ENCODE assay signal across 18 cellular contexts in the genomic region with DNA sequence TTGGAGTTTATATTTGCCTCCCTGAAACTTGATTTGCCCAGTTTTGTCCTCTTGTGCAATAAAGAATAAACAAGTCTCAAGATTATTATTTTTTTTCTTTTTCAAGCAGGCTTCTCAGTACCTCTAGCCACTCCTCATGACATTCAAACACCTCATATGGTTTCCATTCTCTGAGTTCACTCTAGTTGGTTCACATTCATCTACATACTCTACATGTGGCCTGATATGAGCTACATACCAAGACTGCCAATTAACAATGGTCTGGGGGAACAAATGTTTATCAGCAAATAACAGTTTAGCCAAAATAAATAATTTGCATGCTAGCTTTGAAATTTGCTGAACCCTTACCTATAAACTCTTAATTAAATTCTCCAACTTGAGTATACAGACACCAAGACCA. TPM values are rescaled to one million over a fixed set of nuclear protein-coding genes. Genes with fewer than 3 reads are reported as not detected.
"Had no signal": no experiment of that assay in that cellular context is flagged by ENCODE, and none has a peak within 500 bp of the region (broad histone marks: within the 10 kb centered on the region; RNA-seq: fewer than 3 reads in every experiment).

No MANE protein-coding gene starts in this region.

- H3K4me2 ChIP-seq: neural progenitor cell had no signal

- H3K4me3 ChIP-seq: esophagus muscularis mucosa, left ventricle myocardium inferior, lower lobe of right lung, neural progenitor cell, ovary, right atrium auricular region had no signal

- H2AFZ ChIP-seq: neural progenitor cell had no signal

- H3K4me3 Mint-ChIP-seq: memory B cell; natural killer cell treated with Interleukin-12 subunit alpha and Interleukin-12 subunit beta and Interleukin-15 and Interleukin-18, amount 100 ng/mL, for 72 hours; neural progenitor cell had no signal

- H3K9me3 Mint-ChIP-seq: memory B cell; natural killer cell treated with Interleukin-12 subunit alpha and Interleukin-12 subunit beta and Interleukin-15 and Interleukin-18, amount 100 ng/mL, for 72 hours; neural progenitor cell had no signal

- H3K27ac ChIP-seq: epithelial cell of prostate, esophagus muscularis mucosa, foreskin keratinocyte, left ventricle myocardium inferior, lower lobe of right lung, neural progenitor cell, ovary, right atrium auricular region had no signal

- H3K27me3 Mint-ChIP-seq: memory B cell; natural killer cell treated with Interleukin-12 subunit alpha and Interleukin-12 subunit beta and Interleukin-15 and Interleukin-18, amount 100 ng/mL, for 72 hours had no signal

- H3K9me3 ChIP-seq: esophagus muscularis mucosa, left ventricle myocardium inferior, lower lobe of right lung, ovary, right atrium auricular region had no signal

- H3K36me3 ChIP-seq: neural progenitor cell, ovary, right atrium auricular region had no signal

- H3K4me1 Mint-ChIP-seq: neural progenitor cell had no signal

- H3K27ac Mint-ChIP-seq: memory B cell, neural progenitor cell had no signal

- H3K4me1 ChIP-seq: foreskin keratinocyte, left ventricle myocardium inferior, lower lobe of right lung, neural progenitor cell had no signal

- ATAC-seq: foreskin keratinocyte; left cardiac atrium; lower lobe of right lung; natural killer cell treated with Interleukin-12 subunit alpha and Interleukin-12 subunit beta and Interleukin-15 and Interleukin-18, amount 100 ng/mL, for 72 hours had no signal

- DNase-seq: effector memory CD4-positive, alpha-beta T cell; kidney; left cardiac atrium; left ventricle myocardium inferior; lower lobe of right lung; midbrain; nucleus accumbens; ovary; small intestine; stimulated activated CD4-positive, alpha-beta T cell treated with anti-CD3 and anti-CD28 coated beads, Interleukin-12 subunit alpha, Interleukin-12 subunit beta, amount 100 ng/mL, for 4 hours; stimulated activated naive CD4-positive, alpha-beta T cell treated with Interleukin-2 at 50 U/mL for 16 hours had no signal

- H3K9ac ChIP-seq: neural progenitor cell had no signal

- H3K27me3 ChIP-seq: esophagus muscularis mucosa, foreskin keratinocyte, neural progenitor cell, ovary, right atrium auricular region had no signal

RNA-seq across cellular contexts. Expression of gene KCNRG, which starts 22.5 kb away (rescaled TPM):
- total RNA-seq: left ventricle myocardium inferior had no signal
